21 cellular contexts compared by ENCODE assay signal in the genomic region with DNA sequence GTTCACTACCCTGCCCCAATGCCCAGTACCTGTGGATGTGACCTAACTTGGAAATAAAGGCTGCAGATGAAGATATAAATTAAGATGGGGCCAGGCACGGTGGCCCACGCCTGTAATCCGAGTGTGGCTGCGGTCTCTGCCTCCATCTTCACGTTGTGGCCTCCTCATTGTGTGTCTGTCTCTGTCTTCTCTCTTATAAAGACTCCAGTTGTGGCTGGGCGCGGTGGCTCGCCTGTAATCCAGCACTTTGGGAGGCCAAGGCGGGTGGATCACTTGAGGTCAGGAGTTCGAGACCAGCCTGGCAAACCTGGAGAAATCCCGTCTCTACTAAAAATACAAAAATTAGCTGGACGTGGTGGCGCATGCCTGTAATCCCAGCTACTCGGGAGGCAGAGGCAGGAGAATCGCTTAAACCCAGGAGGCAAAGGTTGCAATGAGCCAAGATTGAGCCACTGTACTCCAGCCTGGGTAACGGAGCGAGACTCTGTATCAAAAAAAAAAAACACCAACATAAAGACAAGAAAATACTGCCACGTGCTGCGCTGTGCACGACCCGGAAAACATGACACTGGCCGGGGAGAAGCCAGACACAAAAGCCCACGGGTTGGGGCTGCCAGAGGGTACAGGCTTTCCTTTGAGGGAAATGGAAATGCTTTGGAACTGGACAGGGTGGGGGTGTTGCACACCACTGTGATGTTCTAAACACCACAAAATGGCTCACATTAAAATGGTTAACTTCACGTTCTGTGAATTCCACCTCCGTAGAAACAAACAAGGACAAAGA.
"Had no signal": no experiment of that assay in that cellular context is flagged by ENCODE, and none has a peak within 500 bp of the region (broad histone marks: within the 10 kb centered on the region; RNA-seq: fewer than 3 reads in every experiment).

No MANE protein-coding gene starts in this region.

- H3K27ac Mint-ChIP-seq: IgD-negative memory B cell had no signal

- DNase-seq: Kasumi-1, MM.1S, NCI-H1092 treated with DMSO at 0.1 percent for 48 hours, NCI-H1436, NCI-H1930, NCI-H2081, NCI-H2107, NCI-H2171, NCI-H226, NCI-H446, NCI-H510A, NCI-H524 treated with DMSO at 0.1 percent for 48 hours, NCI-H69, NCI-H774, RPMI8226, SHP77, SK-N-SH had no signal

- H3K4me2 ChIP-seq: KMS-11, SK-N-SH had no signal

- H3K4me3 ChIP-seq: K562 had no signal

- ATAC-seq: K562 had no signal

- H3K27ac ChIP-seq: HL-60, KMS-11 had no signal

- H3K9me3 Mint-ChIP-seq: IgD-negative memory B cell had no signal

- H3K4me3 Mint-ChIP-seq: IgD-negative memory B cell had no signal

- H3K9me3 ChIP-seq: SK-N-SH had no signal
